ENCODE assay signal across 18 cellular contexts in genomic region chr17:27492470-27492869, GRCh38. TPM values are rescaled to one million over a fixed set of nuclear protein-coding genes. Genes with fewer than 3 reads are reported as not detected.
DNase-seq lines count a peak whose midpoint lies in the region; ATAC-seq, FAIRE-seq and TF ChIP-seq lines count a peak whose summit lies in the region.
"Had no signal": no experiment of that assay in that cellular context is flagged by ENCODE, and none has a peak within 500 bp of the region (broad histone marks: within the 10 kb centered on the region; RNA-seq: fewer than 3 reads in every experiment).

No MANE protein-coding gene starts in this region.

- H2AFZ ChIP-seq in GM23338 (no peak overlapping the region), astrocyte (ENCODE audit: low read depth, low read length) (no peak overlapping the region)

- no peak for TF ChIP-seq POLR2A in spleen (IDR thresholded peaks at IDR 0.05)

- H3K27ac ChIP-seq in GM23338 (ENCODE audit: low read depth) (no peak overlapping the region), astrocyte (ENCODE audit: low read depth, low read length) (no peak overlapping the region), kidney (ENCODE audit: low read depth in 2 of 2, low read length in 2 of 2) (peak overlapping the region; percentile 83 to 93), spleen (no peak overlapping the region)
- H3K27ac ChIP-seq: Peyer's patch had no signal

- TF ChIP-seq CTCF in GM23338 (conservative IDR thresholded peaks at IDR 0.05; ENCODE audit: low read depth in 2 of 2), result no peak
- TF ChIP-seq CTCF in astrocyte (IDR thresholded peaks at IDR 0.05; ENCODE audit: insufficient read depth, low read depth, low read length), result no peak
- no peak for TF ChIP-seq CTCF in kidney (IDR thresholded peaks at IDR 0.05; ENCODE audit: borderline replicate concordance, extremely low read depth, insufficient read depth)
- no peak for TF ChIP-seq CTCF in spleen (IDR thresholded peaks at IDR 0.05 in 8 of 11, conservative IDR thresholded peaks at IDR 0.05 in 3 of 11)

- H3K4me1 Mint-ChIP-seq in GM23338 (peaks cover 85% of the 10 kb centered on the region), astrocyte (ENCODE audit: low read depth, unreplicated experiment) (peaks cover 63% of the 10 kb centered on the region)

- intact Hi-C loops in kidney (cut with DNase I) (no loop called here), spleen (cut with DNase I; ENCODE audit: low total_unique reads) (no loop called here)

- H3K36me3 ChIP-seq in GM23338 (ENCODE audit: insufficient read depth), result no peaks in the 10 kb centered on the region
- no peaks in the 10 kb centered on the region for H3K36me3 ChIP-seq in astrocyte (ENCODE audit: insufficient read depth, low read length)
- H3K36me3 ChIP-seq in kidney (ENCODE audit: control insufficient read depth in 1 of 2, insufficient read depth in 2 of 2, low read length in 2 of 2), result no peaks in the 10 kb centered on the region
- H3K36me3 ChIP-seq in spleen, result no peaks in the 10 kb centered on the region
- H3K36me3 ChIP-seq: BE2C, Peyer's patch had no signal

- H3K9me3 Mint-ChIP-seq in GM23338, result no peaks in the 10 kb centered on the region
- no peaks in the 10 kb centered on the region for H3K9me3 Mint-ChIP-seq in astrocyte (ENCODE audit: unreplicated experiment)
- H3K9me3 Mint-ChIP-seq: CD8-positive, alpha-beta memory T cell; HFFc6 had no signal

- H3K27me3 Mint-ChIP-seq in GM23338 (ENCODE audit: insufficient read depth, low read depth, poor library complexity) (peaks cover 13% of the 10 kb centered on the region), astrocyte (ENCODE audit: low read depth, unreplicated experiment) (no peaks in the 10 kb centered on the region)
- H3K27me3 Mint-ChIP-seq: CD8-positive, alpha-beta memory T cell had no signal

- H3K4me2 ChIP-seq in GM23338, result peak overlapping the region; percentile 37; the same call in 1 of the 2 replicates
- no peak overlapping the region for H3K4me2 ChIP-seq in astrocyte (ENCODE audit: low read length)

- H3K9me3 ChIP-seq in astrocyte (ENCODE audit: insufficient read depth, low read depth, low read length), result no peaks in the 10 kb centered on the region
- H3K9me3 ChIP-seq in kidney (ENCODE audit: control insufficient read depth in 1 of 2, low read length in 2 of 2), result no peaks in the 10 kb centered on the region
- no peaks in the 10 kb centered on the region for H3K9me3 ChIP-seq in spleen
- H3K9me3 ChIP-seq: BE2C, Peyer's patch had no signal

- no peak for DNase-seq in GM23338 (ENCODE audit: low spot score)
- no peak for DNase-seq in astrocyte (ENCODE audit: low read depth)
- no peak for DNase-seq in kidney
- DNase-seq in spleen, result peak; percentile 8
- DNase-seq in NCI-H187 (lab: John Stamatoyannopoulos, UW), result no peak
- no peak for DNase-seq in pons (ENCODE audit: low spot score)
- no peak for DNase-seq in NCI-H524 treated with DMSO at 0.1 percent for 48 hours (lab: John Stamatoyannopoulos, UW)
- DNase-seq: BE2C; CD8-positive, alpha-beta memory T cell; GF-D8; HFFc6; MM.1S; NCI-H1105 treated with DMSO at 0.1 percent for 48 hours; NCI-H187 treated with DMSO at 0.1 percent for 48 hours; NCI-H446; NCI-H748 treated with DMSO at 0.1 percent for 48 hours; Peyer's patch; Right ventricle myocardium superior had no signal

- no peak overlapping the region for H3K9ac ChIP-seq in astrocyte (ENCODE audit: low read length)
- H3K9ac ChIP-seq in kidney (ENCODE audit: low read length in 2 of 2), result peak overlapping the region in 1 of 2 donors; percentile 24

- H3K79me2 ChIP-seq in GM23338 (replicated peaks; ENCODE audit: insufficient read depth), result peaks cover 94% of the 10 kb centered on the region
- peaks cover 87% of the 10 kb centered on the region for H3K79me2 ChIP-seq in astrocyte (ENCODE audit: insufficient read depth, low read length)

- H3K4me3 ChIP-seq in GM23338, result no peak overlapping the region
- H3K4me3 ChIP-seq in astrocyte (ENCODE audit: insufficient read depth, low read depth, low read length), result no peak overlapping the region
- no peak overlapping the region for H3K4me3 ChIP-seq in kidney (ENCODE audit: low read length in 2 of 2)
- H3K4me3 ChIP-seq in spleen, result no peak overlapping the region
- H3K4me3 ChIP-seq: Peyer's patch had no signal

- H3F3A ChIP-seq in GM23338 (replicated peaks; ENCODE audit: low read depth), result 0 out of 2 replicates have a peak, but pooled peaks cover 3% of the 10 kb centered on the region

- H3K4me3 Mint-ChIP-seq in GM23338 (no peak overlapping the region), astrocyte (ENCODE audit: unreplicated experiment) (no peak overlapping the region)
- H3K4me3 Mint-ChIP-seq: CD8-positive, alpha-beta memory T cell; HFFc6 had no signal

- peaks cover 87% of the 10 kb centered on the region for H3K4me1 ChIP-seq in GM23338 (ENCODE audit: insufficient read depth)
- peaks cover 15% of the 10 kb centered on the region for H3K4me1 ChIP-seq in astrocyte (ENCODE audit: insufficient read depth, low read length)
- H3K4me1 ChIP-seq in kidney (ENCODE audit: control insufficient read depth in 1 of 2, insufficient read depth in 1 of 2, low read depth in 1 of 2, low read length in 2 of 2), result peaks cover 46 to 52% of the 10 kb centered on the region in 2 donors
- peaks cover 31 to 86% (median 69%) of the 10 kb centered on the region in 6 donors for H3K4me1 ChIP-seq in spleen
- H3K4me1 ChIP-seq: BE2C had no signal

- ATAC-seq in GM23338, result no peak

- FAIRE-seq in astrocyte (lab: Jason Lieb, UNC) (no peak), kidney (lab: Jason Lieb, UNC) (no peak)

- no peaks in the 10 kb centered on the region for H3K27me3 ChIP-seq in GM23338 (ENCODE audit: insufficient read depth)
- H3K27me3 ChIP-seq in astrocyte (ENCODE audit: insufficient read depth, low read length), result no peaks in the 10 kb centered on the region
- H3K27me3 ChIP-seq in spleen (replicated peaks in 1 of 7), result no peaks in the 10 kb centered on the region
- H3K27me3 ChIP-seq: BE2C, Peyer's patch had no signal

- no peaks in the 10 kb centered on the region for H3K9me2 ChIP-seq in GM23338 (ENCODE audit: insufficient read depth)

- 85 to 98% (median 93%) methylated on average over 3 of the region's 3 CpGs for WGBS in spleen, 5 donors

- H3K36me3 Mint-ChIP-seq in GM23338 (ENCODE audit: low read depth) (peaks cover 9% of the 10 kb centered on the region), astrocyte (ENCODE audit: low read depth, unreplicated experiment) (peaks cover 10% of the 10 kb centered on the region)

- H4K20me1 ChIP-seq in GM23338 (replicated peaks; ENCODE audit: insufficient read depth), result peaks cover 3% of the 10 kb centered on the region; the same call in 1 of the 2 replicates
- H4K20me1 ChIP-seq in astrocyte (ENCODE audit: insufficient read depth, low read length), result peaks cover 93% of the 10 kb centered on the region

- no peak overlapping the region; the same call in none of the 2 replicates for H3K27ac Mint-ChIP-seq in GM23338
- H3K27ac Mint-ChIP-seq in astrocyte (ENCODE audit: unreplicated experiment), result peak overlapping the region; percentile 61
- H3K27ac Mint-ChIP-seq: HFFc6 had no signal

TF ChIP-seq in GM23338, 12 proteins besides CTCF, POLR2A, EP300 and RAD21 (continues in another document):
- TF ChIP-seq ETS1 (IDR thresholded peaks at IDR 0.05) (no peak), ZNF331 (CRISPR knock-in tag; IDR thresholded peaks at IDR 0.05; ENCODE audit: low read depth) (no peak), ZNF114 (CRISPR knock-in tag; IDR thresholded peaks at IDR 0.05) (no peak), EZH2 (IDR thresholded peaks at IDR 0.05; ENCODE audit: low read depth, unreplicated experiment) (no peak), REST (IDR thresholded peaks at IDR 0.05; ENCODE audit: unreplicated experiment) (no peak), EZH2phosphoT487 (IDR thresholded peaks at IDR 0.05; ENCODE audit: unreplicated experiment) (no peak), NANOG (IDR thresholded peaks at IDR 0.05; ENCODE audit: borderline replicate concordance) (no peak)

RNA-seq across cellular contexts. Expression of gene KSR1, which starts 36.2 kb away (rescaled TPM):
- total RNA-seq in GM23338 (2014; rRNA removed; shearing (Covaris generic)), result 35.6 and 53.2 TPM in 2 replicates
- polyA plus RNA-seq in GM23338 (2016; fragmentation: Nextera tagmentation; extraction: Ambion mirVana) (7.8 and 8.5 TPM in 2 replicates), kidney (ENCODE audit: insufficient read depth, low read depth, low replicate concordance) (11.7 TPM), spleen (10 to 100 TPM in 2 of 3 donors, 1 to 10 TPM in 1; 6.4 to 24.0 (median 12.0) TPM)
- total RNA-seq in astrocyte (85.2 and 90.2 TPM in 2 replicates), kidney (97.3 TPM), spleen (100 to 1,000 TPM in 1 of 7 donors, 10 to 100 TPM in 6; 35.2 to 100 (median 58.7) TPM)

Comparison
In these comparisons a context has a peak if more than half of its experiments do, and no peak if none do; other contexts are left out.
1. H3K27ac ChIP-seq: peak in kidney (2 of 2); none in GM23338 (single experiment), astrocyte (single experiment) and spleen (0 of 8).